8 cellular contexts compared by ENCODE assay signal in the genomic region with DNA sequence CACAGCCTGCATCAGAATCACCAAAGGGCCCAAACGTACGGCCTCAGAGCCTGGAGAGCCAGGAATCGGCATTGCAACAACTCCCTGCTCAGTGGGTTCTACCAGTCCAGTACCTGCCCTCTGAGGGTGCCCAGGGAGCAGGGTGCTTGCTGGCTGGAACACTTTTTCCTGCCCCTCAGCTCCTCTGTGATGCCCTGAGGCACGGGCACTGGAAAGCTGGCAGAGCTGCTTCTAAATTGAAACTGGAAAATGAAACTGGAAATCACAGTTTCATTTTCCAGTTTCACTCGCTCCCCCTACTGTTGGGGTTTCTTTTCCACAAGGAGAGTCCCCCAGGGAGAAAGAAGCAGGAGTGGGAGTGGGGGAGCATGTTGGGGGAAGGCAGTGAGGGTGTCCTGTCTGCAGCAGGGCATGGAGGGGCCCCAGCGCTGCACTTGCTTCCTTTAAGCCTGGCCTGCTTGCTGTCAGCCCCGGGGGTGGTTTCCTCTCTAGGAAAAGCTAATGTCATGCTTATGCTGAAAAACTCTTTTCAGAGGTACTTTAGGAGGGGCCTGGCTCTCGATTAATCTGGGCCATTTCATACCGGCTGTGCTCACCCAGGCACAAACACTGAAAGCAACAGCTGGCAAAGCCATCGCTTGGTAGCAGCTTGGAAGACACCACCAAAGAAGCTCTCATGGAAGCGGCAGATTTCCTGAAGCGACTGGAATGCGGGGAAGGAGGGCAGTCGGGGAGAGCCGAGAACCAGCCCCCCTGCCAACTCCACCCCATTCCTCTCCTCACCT. TPM values are rescaled to one million over a fixed set of nuclear protein-coding genes. Genes with fewer than 3 reads are reported as not detected.
A peak's percentile ranks its signal among the peaks of the same experiment; 100 is the strongest.
DNase-seq lines count a peak whose midpoint lies in the region; ATAC-seq and TF ChIP-seq lines count a peak whose summit lies in the region.

No MANE protein-coding gene starts in this region.

- H3K4me1 ChIP-seq in gastroesophageal sphincter = peaks cover 0 to 70% (median 24%) of the 10 kb centered on the region in 3 donors

- H3K27ac ChIP-seq in WERI-Rb-1 (no peak overlapping the region), gastroesophageal sphincter (peak overlapping the region in 3 of 4 donors; percentile 53 to 73 (median 65))

- ATAC-seq in gastroesophageal sphincter = no peak
- ATAC-seq in stimulated activated memory B cell treated with anti-CD40 and anti-IgM and Interleukin-4, amounts not matched to agents 10 μg/mL and 1 μg/mL and 100 μg/mL, for 72 hours = no peak
- no peak for ATAC-seq in HG03521 (IDR thresholded peaks at IDR 0.05; ENCODE audit: unreplicated experiment)

- H3K27me3 Mint-ChIP-seq in stimulated activated memory B cell treated with anti-CD40 and anti-IgM and Interleukin-4, amounts not matched to agents 10 μg/mL and 1 μg/mL and 100 μg/mL, for 72 hours = no peaks in the 10 kb centered on the region

- H3K36me3 Mint-ChIP-seq in stimulated activated memory B cell treated with anti-CD40 and anti-IgM and Interleukin-4, amounts not matched to agents 10 μg/mL and 1 μg/mL and 100 μg/mL, for 72 hours = peaks cover 13% of the 10 kb centered on the region

- no peak overlapping the region for H3K4me3 ChIP-seq in WERI-Rb-1 (ENCODE audit: low read depth, low read length)
- peak overlapping the region in 1 of 2 donors; percentile 19 for H3K4me3 ChIP-seq in gastroesophageal sphincter

- TF ChIP-seq POLR2A in gastroesophageal sphincter (IDR thresholded peaks at IDR 0.05) = no peak

- DNase-seq in activated CD8-positive, alpha-beta memory T cell treated with anti-CD3 and anti-CD28 coated beads, Interleukin-2, amount 50 U/mL, for 4 hours = peak; percentile 50
- DNase-seq in activated CD8-positive, alpha-beta memory T cell treated with anti-CD3 and anti-CD28 coated beads for 24 hours = no peak
- DNase-seq in WERI-Rb-1 = peak; percentile 41
- DNase-seq in NCI-H2029 (lab: John Stamatoyannopoulos, UW) = no peak
- DNase-seq in SHP77 treated with DMSO at 0.1 percent for 48 hours (lab: John Stamatoyannopoulos, UW) = no peak

- H3K9me3 Mint-ChIP-seq in stimulated activated memory B cell treated with anti-CD40 and anti-IgM and Interleukin-4, amounts not matched to agents 10 μg/mL and 1 μg/mL and 100 μg/mL, for 72 hours = no peaks in the 10 kb centered on the region

- WGBS in gastroesophageal sphincter (ENCODE audit: low coverage in 1 of 2), 2 donors = 20 to 48% methylated on average over 5 to 11 of the region's 15 CpGs

- H3K36me3 ChIP-seq in WERI-Rb-1 = no peaks in the 10 kb centered on the region
- peaks cover 0 to 36% of the 10 kb centered on the region in 2 donors for H3K36me3 ChIP-seq in gastroesophageal sphincter

- H3K9me3 ChIP-seq in WERI-Rb-1 (ENCODE audit: severe bottlenecking) = no peaks in the 10 kb centered on the region
- no peaks in the 10 kb centered on the region for H3K9me3 ChIP-seq in gastroesophageal sphincter

- TF ChIP-seq EP300 in gastroesophageal sphincter (IDR thresholded peaks at IDR 0.05) = no peak

- peak overlapping the region; percentile 57 for H3K27ac Mint-ChIP-seq in stimulated activated memory B cell treated with anti-CD40 and anti-IgM and Interleukin-4, amounts not matched to agents 10 μg/mL and 1 μg/mL and 100 μg/mL, for 72 hours

- peaks cover 87% of the 10 kb centered on the region for H3K4me1 Mint-ChIP-seq in stimulated activated memory B cell treated with anti-CD40 and anti-IgM and Interleukin-4, amounts not matched to agents 10 μg/mL and 1 μg/mL and 100 μg/mL, for 72 hours

- TF ChIP-seq CTCF in WERI-Rb-1 (IDR thresholded peaks at IDR 0.05; ENCODE audit: low read depth, low read length) = 0 out of 2 replicates have a peak, but pooled peaks have one; percentile 3
- peak in 1 of 4 experiments; percentile 46 for TF ChIP-seq CTCF in gastroesophageal sphincter (IDR thresholded peaks at IDR 0.05)

- H3K27me3 ChIP-seq in WERI-Rb-1 (ENCODE audit: insufficient read depth, low read depth, severe bottlenecking) = no peaks in the 10 kb centered on the region
- no peaks in the 10 kb centered on the region for H3K27me3 ChIP-seq in gastroesophageal sphincter

- no peak overlapping the region for H3K4me3 Mint-ChIP-seq in stimulated activated memory B cell treated with anti-CD40 and anti-IgM and Interleukin-4, amounts not matched to agents 10 μg/mL and 1 μg/mL and 100 μg/mL, for 72 hours

RNA-seq across cellular contexts. Expression of a gene that starts 26.2 kb away (rescaled TPM):
- 10 to 100 TPM; 10.9 to 74.3 (median 19.4) TPM for total RNA-seq in gastroesophageal sphincter

Comparison
In these comparisons a context has a peak if more than half of its experiments do, and no peak if none do; other contexts are left out.
1. DNase-seq: peak in activated CD8-positive, alpha-beta memory T cell treated with anti-CD3 and anti-CD28 coated beads, Interleukin-2, amount 50 U/mL, for 4 hours (single experiment) and WERI-Rb-1 (single experiment); none in activated CD8-positive, alpha-beta memory T cell treated with anti-CD3 and anti-CD28 coated beads for 24 hours (single experiment), NCI-H2029 (single experiment) and SHP77 treated with DMSO at 0.1 percent for 48 hours (single experiment).